Comparison of ENCODE assay signal across 1 cellular context in the genomic region with DNA sequence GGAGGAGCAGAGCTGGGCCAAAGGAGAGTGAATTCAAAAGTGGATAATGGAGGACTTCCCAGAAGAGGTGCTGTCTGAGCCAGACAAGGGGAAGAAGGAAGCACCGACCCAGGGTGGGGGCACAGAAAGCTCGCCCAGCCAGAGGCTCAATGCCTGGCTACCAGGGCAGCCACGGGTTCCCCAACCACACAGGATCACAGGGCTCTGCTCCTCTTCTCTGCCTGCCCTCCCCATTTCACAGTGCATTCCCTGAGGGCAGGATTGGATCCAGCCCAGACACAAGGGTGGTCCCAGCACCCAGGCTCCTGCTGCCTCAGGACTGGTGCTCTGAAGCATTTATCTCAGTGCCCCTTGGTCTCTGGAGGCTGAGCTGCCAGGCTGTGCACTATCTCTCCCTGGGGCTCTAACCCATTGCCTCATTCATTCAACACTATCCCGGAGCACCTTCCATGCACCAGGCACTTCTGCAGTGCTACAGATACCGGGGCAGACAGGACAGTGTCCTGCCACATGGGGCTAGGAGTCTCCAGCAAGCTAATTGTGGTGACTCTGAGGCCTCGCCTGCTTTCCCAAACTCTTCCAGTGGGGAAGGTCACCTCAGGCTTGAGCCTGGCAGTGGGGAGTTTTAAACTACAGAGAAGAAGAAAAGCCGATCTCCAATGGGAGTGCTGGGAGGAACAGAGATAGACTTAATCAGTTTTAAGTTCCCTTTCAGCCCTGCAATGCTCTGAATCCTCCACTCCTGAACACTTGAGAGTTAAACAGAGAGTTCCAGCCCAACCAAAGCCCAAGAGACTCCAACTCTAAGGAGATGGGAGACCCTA.
TF ChIP-seq lines count a peak whose summit lies in the region.

No MANE protein-coding gene starts in this region.

TF ChIP-seq in HepG2, 621 proteins besides CTCF, POLR2A, EP300 and RAD21 (continued from another document):
- TF ChIP-seq, protein P1, sequence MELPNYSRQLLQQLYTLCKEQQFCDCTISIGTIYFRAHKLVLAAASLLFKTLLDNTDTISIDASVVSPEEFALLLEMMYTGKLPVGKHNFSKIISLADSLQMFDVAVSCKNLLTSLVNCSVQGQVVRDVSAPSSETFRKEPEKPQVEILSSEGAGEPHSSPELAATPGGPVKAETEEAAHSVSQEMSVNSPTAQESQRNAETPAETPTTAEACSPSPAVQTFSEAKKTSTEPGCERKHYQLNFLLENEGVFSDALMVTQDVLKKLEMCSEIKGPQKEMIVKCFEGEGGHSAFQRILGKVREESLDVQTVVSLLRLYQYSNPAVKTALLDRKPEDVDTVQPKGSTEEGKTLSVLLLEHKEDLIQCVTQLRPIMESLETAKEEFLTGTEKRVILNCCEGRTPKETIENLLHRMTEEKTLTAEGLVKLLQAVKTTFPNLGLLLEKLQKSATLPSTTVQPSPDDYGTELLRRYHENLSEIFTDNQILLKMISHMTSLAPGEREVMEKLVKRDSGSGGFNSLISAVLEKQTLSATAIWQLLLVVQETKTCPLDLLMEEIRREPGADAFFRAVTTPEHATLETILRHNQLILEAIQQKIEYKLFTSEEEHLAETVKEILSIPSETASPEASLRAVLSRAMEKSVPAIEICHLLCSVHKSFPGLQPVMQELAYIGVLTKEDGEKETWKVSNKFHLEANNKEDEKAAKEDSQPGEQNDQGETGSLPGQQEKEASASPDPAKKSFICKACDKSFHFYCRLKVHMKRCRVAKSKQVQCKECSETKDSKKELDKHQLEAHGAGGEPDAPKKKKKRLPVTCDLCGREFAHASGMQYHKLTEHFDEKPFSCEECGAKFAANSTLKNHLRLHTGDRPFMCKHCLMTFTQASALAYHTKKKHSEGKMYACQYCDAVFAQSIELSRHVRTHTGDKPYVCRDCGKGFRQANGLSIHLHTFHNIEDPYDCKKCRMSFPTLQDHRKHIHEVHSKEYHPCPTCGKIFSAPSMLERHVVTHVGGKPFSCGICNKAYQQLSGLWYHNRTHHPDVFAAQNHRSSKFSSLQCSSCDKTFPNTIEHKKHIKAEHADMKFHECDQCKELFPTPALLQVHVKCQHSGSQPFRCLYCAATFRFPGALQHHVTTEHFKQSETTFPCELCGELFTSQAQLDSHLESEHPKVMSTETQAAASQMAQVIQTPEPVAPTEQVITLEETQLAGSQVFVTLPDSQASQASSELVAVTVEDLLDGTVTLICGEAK (IDR thresholded peaks at IDR 0.05): no peak
- TF ChIP-seq, protein P1 (CRISPR knock-in tag; IDR thresholded peaks at IDR 0.05): no peak
- no peak for TF ChIP-seq BCL6 (CRISPR knock-in tag; IDR thresholded peaks at IDR 0.05)
- TF ChIP-seq TBX3 (IDR thresholded peaks at IDR 0.05; ENCODE audit: borderline replicate concordance): no peak
- no peak for TF ChIP-seq KLF16 (CRISPR knock-in tag; IDR thresholded peaks at IDR 0.05)
- no peak for TF ChIP-seq GATAD2A (CRISPR knock-in tag; IDR thresholded peaks at IDR 0.05)
- TF ChIP-seq, protein P2, sequence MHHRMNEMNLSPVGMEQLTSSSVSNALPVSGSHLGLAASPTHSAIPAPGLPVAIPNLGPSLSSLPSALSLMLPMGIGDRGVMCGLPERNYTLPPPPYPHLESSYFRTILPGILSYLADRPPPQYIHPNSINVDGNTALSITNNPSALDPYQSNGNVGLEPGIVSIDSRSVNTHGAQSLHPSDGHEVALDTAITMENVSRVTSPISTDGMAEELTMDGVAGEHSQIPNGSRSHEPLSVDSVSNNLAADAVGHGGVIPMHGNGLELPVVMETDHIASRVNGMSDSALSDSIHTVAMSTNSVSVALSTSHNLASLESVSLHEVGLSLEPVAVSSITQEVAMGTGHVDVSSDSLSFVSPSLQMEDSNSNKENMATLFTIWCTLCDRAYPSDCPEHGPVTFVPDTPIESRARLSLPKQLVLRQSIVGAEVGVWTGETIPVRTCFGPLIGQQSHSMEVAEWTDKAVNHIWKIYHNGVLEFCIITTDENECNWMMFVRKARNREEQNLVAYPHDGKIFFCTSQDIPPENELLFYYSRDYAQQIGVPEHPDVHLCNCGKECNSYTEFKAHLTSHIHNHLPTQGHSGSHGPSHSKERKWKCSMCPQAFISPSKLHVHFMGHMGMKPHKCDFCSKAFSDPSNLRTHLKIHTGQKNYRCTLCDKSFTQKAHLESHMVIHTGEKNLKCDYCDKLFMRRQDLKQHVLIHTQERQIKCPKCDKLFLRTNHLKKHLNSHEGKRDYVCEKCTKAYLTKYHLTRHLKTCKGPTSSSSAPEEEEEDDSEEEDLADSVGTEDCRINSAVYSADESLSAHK (CRISPR knock-in tag; IDR thresholded peaks at IDR 0.05; ENCODE audit: borderline replicate concordance): no peak
- no peak for TF ChIP-seq ZNF839 (CRISPR knock-in tag; IDR thresholded peaks at IDR 0.05; ENCODE audit: borderline replicate concordance)
- TF ChIP-seq, protein P3, sequence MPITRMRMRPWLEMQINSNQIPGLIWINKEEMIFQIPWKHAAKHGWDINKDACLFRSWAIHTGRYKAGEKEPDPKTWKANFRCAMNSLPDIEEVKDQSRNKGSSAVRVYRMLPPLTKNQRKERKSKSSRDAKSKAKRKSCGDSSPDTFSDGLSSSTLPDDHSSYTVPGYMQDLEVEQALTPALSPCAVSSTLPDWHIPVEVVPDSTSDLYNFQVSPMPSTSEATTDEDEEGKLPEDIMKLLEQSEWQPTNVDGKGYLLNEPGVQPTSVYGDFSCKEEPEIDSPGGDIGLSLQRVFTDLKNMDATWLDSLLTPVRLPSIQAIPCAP (CRISPR knock-in tag; IDR thresholded peaks at IDR 0.05; ENCODE audit: low read depth): no peak
